17 cellular contexts compared by ENCODE assay signal in genomic region chr2:178066890-178067669, GRCh38.
A peak's percentile ranks its signal among the peaks of the same experiment; 100 is the strongest.
DNase-seq lines count a peak whose midpoint lies in the region.
"Had no signal": no experiment of that assay in that cellular context is flagged by ENCODE, and none has a peak within 500 bp of the region (broad histone marks: within the 10 kb centered on the region; RNA-seq: fewer than 3 reads in every experiment).

No MANE protein-coding gene starts in this region.

- DNase-seq in DMS153 (lab: John Stamatoyannopoulos, UW) (peak; percentile 54), DMS153 treated with DMSO at 0.1 percent for 48 hours (lab: John Stamatoyannopoulos, UW; ENCODE audit: unreplicated experiment) (no peak), HCEC 1CT (peak; percentile 20), NCI-H510A treated with DMSO at 0.1 percent for 48 hours (lab: John Stamatoyannopoulos, UW) (peak; percentile 98), kidney tubule cell (ENCODE audit: low spot score) (peak; percentile 96), posterior cingulate gyrus (no peak), head of caudate nucleus (no peak), NCI-H1105 (lab: John Stamatoyannopoulos, UW) (no peak)
- DNase-seq: 8988T; activated CD8-positive, alpha-beta T cell treated with anti-CD3 and anti-CD28 coated beads, Interleukin-2, amount 10 ng/mL, durations not matched to agents 7 days and 5 days; activated naive CD8-positive, alpha-beta T cell treated with anti-CD3 and anti-CD28 coated beads, Interleukin-2, amount 50 U/mL, for 24 hours; heart right ventricle; MM.1S; naive thymus-derived CD8-positive, alpha-beta T cell; Right ventricle myocardium superior; small intestine; T-helper 1 cell had no signal

- intact Hi-C loops in posterior cingulate gyrus (cut with DNase I) (no loop called here), head of caudate nucleus (cut with DNase I) (no loop called here)

Comparison
In these comparisons a context has a peak if more than half of its experiments do, and no peak if none do; other contexts are left out.
1. DNase-seq: peak in DMS153 (single experiment), HCEC 1CT (single experiment), NCI-H510A treated with DMSO at 0.1 percent for 48 hours (single experiment) and kidney tubule cell (single experiment); none in DMS153 treated with DMSO at 0.1 percent for 48 hours (single experiment), posterior cingulate gyrus (0 of 10), head of caudate nucleus (0 of 42) and NCI-H1105 (single experiment).